In the genomic region with DNA sequence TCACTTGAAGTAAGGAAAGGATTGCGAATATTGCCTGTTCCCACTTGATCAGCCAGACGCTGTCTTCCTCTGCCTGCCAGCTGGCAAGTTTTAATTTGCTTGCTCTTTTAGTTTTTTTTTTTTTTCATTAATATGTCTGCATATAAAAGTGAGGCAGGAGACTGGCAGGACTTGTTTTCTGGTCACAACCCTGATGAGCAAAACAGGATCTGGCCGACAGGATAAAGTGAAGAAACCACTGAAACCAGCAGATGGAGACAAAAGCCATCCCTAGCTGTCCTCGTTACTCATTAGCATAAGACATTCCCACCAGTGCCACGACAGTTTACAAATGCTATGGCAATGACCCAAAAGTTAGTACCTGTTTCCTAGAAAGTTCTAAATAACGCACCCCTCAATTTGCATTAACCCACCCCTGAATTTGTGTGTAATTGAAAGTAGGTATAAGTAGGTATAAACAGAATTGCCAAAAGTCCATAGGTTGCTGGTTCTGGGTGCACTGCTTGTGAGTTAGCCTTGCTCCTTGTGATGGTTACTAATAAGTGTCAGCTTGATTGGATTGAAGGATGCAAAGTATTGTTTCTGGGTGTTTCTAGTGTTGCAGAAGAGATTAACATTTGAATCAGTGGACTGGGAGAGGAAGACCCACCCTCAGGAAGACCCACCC, we compare ENCODE assay signal across 8 cellular contexts.
DNase-seq lines count a peak whose midpoint lies in the region; ATAC-seq, FAIRE-seq and TF ChIP-seq lines count a peak whose summit lies in the region.

No MANE protein-coding gene starts in this region.

- DNase-seq in DMS53 treated with DMSO at 0.1 percent for 48 hours (lab: John Stamatoyannopoulos, UW; ENCODE audit: unreplicated experiment) (peak; percentile 27), LHCN-M2 (ENCODE audit: low read depth) (peak; percentile 35), glomerular visceral epithelial cell (ENCODE audit: extremely low spot score) (peak; percentile 20), GM12892 (ENCODE audit: insufficient read length) (no peak)
- DNase-seq in stimulated activated effector memory CD8-positive, alpha-beta T cell treated with anti-CD3 and anti-CD28 coated beads, Interleukin-12 subunit alpha, Interleukin-12 subunit beta, amount 100 ng/mL, for 72 hours (ENCODE audit: low spot score in 2 of 2): no peak

- no peak overlapping the region for H3K4me3 Mint-ChIP-seq in stimulated activated effector memory CD8-positive, alpha-beta T cell treated with anti-CD3 and anti-CD28 coated beads, Interleukin-12 subunit alpha, Interleukin-12 subunit beta, amount 100 ng/mL, for 72 hours

- H3K9me3 Mint-ChIP-seq in stimulated activated effector memory CD8-positive, alpha-beta T cell treated with anti-CD3 and anti-CD28 coated beads, Interleukin-12 subunit alpha, Interleukin-12 subunit beta, amount 100 ng/mL, for 72 hours: no peaks in the 10 kb centered on the region

- no peak overlapping the region for H3K27ac Mint-ChIP-seq in stimulated activated effector memory CD8-positive, alpha-beta T cell treated with anti-CD3 and anti-CD28 coated beads, Interleukin-12 subunit alpha, Interleukin-12 subunit beta, amount 100 ng/mL, for 72 hours

- no peak for TF ChIP-seq POLR2A in GM12892 (IDR thresholded peaks at IDR 0.05; ENCODE audit: low read depth, low read length)

- ATAC-seq in SK-N-SH treated with all-trans-retinoic acid at 6 μM for 48 hours: peak; percentile 74
- peak; percentile 58 for ATAC-seq in stimulated activated effector memory CD8-positive, alpha-beta T cell treated with anti-CD3 and anti-CD28 coated beads, Interleukin-12 subunit alpha, Interleukin-12 subunit beta, amount 100 ng/mL, for 72 hours
- ATAC-seq in GM18873 (IDR thresholded peaks at IDR 0.05; ENCODE audit: low FRiP score, unreplicated experiment): no peak
- no peak for ATAC-seq in HG03175 (IDR thresholded peaks at IDR 0.05; ENCODE audit: unreplicated experiment)

- H3K36me3 Mint-ChIP-seq in stimulated activated effector memory CD8-positive, alpha-beta T cell treated with anti-CD3 and anti-CD28 coated beads, Interleukin-12 subunit alpha, Interleukin-12 subunit beta, amount 100 ng/mL, for 72 hours: no peaks in the 10 kb centered on the region

- no peak for FAIRE-seq in GM12892 (lab: Jason Lieb, UNC)

- H3K4me1 Mint-ChIP-seq in stimulated activated effector memory CD8-positive, alpha-beta T cell treated with anti-CD3 and anti-CD28 coated beads, Interleukin-12 subunit alpha, Interleukin-12 subunit beta, amount 100 ng/mL, for 72 hours: peaks cover 17% of the 10 kb centered on the region

TF ChIP-seq in SK-N-SH treated with all-trans-retinoic acid at 6 μM for 48 hours, 23 proteins besides CTCF, POLR2A, EP300 and RAD21:
- TF ChIP-seq, protein P1, sequence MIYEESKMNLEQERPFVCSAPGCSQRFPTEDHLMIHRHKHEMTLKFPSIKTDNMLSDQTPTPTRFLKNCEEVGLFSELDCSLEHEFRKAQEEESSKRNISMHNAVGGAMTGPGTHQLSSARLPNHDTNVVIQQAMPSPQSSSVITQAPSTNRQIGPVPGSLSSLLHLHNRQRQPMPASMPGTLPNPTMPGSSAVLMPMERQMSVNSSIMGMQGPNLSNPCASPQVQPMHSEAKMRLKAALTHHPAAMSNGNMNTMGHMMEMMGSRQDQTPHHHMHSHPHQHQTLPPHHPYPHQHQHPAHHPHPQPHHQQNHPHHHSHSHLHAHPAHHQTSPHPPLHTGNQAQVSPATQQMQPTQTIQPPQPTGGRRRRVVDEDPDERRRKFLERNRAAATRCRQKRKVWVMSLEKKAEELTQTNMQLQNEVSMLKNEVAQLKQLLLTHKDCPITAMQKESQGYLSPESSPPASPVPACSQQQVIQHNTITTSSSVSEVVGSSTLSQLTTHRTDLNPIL (CRISPR knock-in tag; IDR thresholded peaks at IDR 0.05; ENCODE audit: low read depth): no peak
- TF ChIP-seq, protein P2, sequence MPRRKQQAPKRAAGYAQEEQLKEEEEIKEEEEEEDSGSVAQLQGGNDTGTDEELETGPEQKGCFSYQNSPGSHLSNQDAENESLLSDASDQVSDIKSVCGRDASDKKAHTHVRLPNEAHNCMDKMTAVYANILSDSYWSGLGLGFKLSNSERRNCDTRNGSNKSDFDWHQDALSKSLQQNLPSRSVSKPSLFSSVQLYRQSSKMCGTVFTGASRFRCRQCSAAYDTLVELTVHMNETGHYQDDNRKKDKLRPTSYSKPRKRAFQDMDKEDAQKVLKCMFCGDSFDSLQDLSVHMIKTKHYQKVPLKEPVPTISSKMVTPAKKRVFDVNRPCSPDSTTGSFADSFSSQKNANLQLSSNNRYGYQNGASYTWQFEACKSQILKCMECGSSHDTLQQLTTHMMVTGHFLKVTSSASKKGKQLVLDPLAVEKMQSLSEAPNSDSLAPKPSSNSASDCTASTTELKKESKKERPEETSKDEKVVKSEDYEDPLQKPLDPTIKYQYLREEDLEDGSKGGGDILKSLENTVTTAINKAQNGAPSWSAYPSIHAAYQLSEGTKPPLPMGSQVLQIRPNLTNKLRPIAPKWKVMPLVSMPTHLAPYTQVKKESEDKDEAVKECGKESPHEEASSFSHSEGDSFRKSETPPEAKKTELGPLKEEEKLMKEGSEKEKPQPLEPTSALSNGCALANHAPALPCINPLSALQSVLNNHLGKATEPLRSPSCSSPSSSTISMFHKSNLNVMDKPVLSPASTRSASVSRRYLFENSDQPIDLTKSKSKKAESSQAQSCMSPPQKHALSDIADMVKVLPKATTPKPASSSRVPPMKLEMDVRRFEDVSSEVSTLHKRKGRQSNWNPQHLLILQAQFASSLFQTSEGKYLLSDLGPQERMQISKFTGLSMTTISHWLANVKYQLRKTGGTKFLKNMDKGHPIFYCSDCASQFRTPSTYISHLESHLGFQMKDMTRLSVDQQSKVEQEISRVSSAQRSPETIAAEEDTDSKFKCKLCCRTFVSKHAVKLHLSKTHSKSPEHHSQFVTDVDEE (CRISPR knock-in tag; IDR thresholded peaks at IDR 0.05): no peak

Comparison
In these comparisons a context has a peak if more than half of its experiments do, and no peak if none do; other contexts are left out.
1. DNase-seq: peak in DMS53 treated with DMSO at 0.1 percent for 48 hours (single experiment), LHCN-M2 (single experiment) and glomerular visceral epithelial cell (single experiment); none in stimulated activated effector memory CD8-positive, alpha-beta T cell treated with anti-CD3 and anti-CD28 coated beads, Interleukin-12 subunit alpha, Interleukin-12 subunit beta, amount 100 ng/mL, for 72 hours (0 of 2) and GM12892 (single experiment).
2. ATAC-seq: peak in SK-N-SH treated with all-trans-retinoic acid at 6 μM for 48 hours (single experiment) and stimulated activated effector memory CD8-positive, alpha-beta T cell treated with anti-CD3 and anti-CD28 coated beads, Interleukin-12 subunit alpha, Interleukin-12 subunit beta, amount 100 ng/mL, for 72 hours (single experiment); none in GM18873 (single experiment) and HG03175 (single experiment).